Comparison of ENCODE assay signal across 16 cellular contexts in genomic region chr2:187442378-187442777, GRCh38. TPM values are rescaled to one million over a fixed set of nuclear protein-coding genes. Genes with fewer than 3 reads are reported as not detected.
A peak's percentile ranks its signal among the peaks of the same experiment; 100 is the strongest.
DNase-seq lines count a peak whose midpoint lies in the region; ATAC-seq, FAIRE-seq and TF ChIP-seq lines count a peak whose summit lies in the region.
"Had no signal": no experiment of that assay in that cellular context is flagged by ENCODE, and none has a peak within 500 bp of the region (broad histone marks: within the 10 kb centered on the region; RNA-seq: fewer than 3 reads in every experiment).

No MANE protein-coding gene starts in this region.

- H3K9me2 ChIP-seq in PC-9 (ENCODE audit: insufficient read depth), result no peaks in the 10 kb centered on the region

- H3K4me2 ChIP-seq in PC-9, result no peak overlapping the region
- H3K4me2 ChIP-seq in osteoblast (ENCODE audit: insufficient read depth, low read length), result no peak overlapping the region

- H3K36me3 ChIP-seq in PC-9 (ENCODE audit: low read depth), result no peaks in the 10 kb centered on the region
- H3K36me3 ChIP-seq in osteoblast (ENCODE audit: insufficient read depth, low read length), result no peaks in the 10 kb centered on the region
- H3K36me3 ChIP-seq in body of pancreas (replicated peaks in 1 of 2; ENCODE audit: insufficient read depth in 1 of 2, low read depth in 2 of 2), result no peaks in the 10 kb centered on the region
- H3K36me3 ChIP-seq: adrenal gland had no signal

- CTCF ChIA-PET in PC-9 (lab: Charles Lee), result no interaction called here

- H3K9me3 Mint-ChIP-seq in activated naive CD8-positive, alpha-beta T cell treated with anti-CD3 and anti-CD28 coated beads, Interleukin-2, amount 50 U/mL, for 24 hours, result no peaks in the 10 kb centered on the region
- no peaks in the 10 kb centered on the region for H3K9me3 Mint-ChIP-seq in natural killer cell
- H3K9me3 Mint-ChIP-seq: activated T-cell treated with anti-CD3 and anti-CD28 coated beads, Interleukin-2, amount 50 U/mL, for 24 hours; CD4-positive, alpha-beta T cell; stimulated activated naive CD8-positive, alpha-beta T cell treated with anti-CD3 and anti-CD28 coated beads, Interleukin-15, Interleukin-2, amounts not matched to agents 100 ng/mL and 50 ng/mL, for 24 hours had no signal

- no peaks in the 10 kb centered on the region for H3K27me3 ChIP-seq in PC-9 (ENCODE audit: insufficient read depth, low read depth)
- H3K27me3 ChIP-seq in osteoblast (ENCODE audit: insufficient read depth, low read length), result no peaks in the 10 kb centered on the region
- H3K27me3 ChIP-seq in body of pancreas, result no peaks in the 10 kb centered on the region
- H3K27me3 ChIP-seq: adrenal gland, dorsolateral prefrontal cortex had no signal

- H3K27ac Mint-ChIP-seq in activated naive CD8-positive, alpha-beta T cell treated with anti-CD3 and anti-CD28 coated beads, Interleukin-2, amount 50 U/mL, for 24 hours, result no peak overlapping the region
- no peak overlapping the region for H3K27ac Mint-ChIP-seq in natural killer cell
- H3K27ac Mint-ChIP-seq: activated T-cell treated with anti-CD3 and anti-CD28 coated beads, Interleukin-2, amount 50 U/mL, for 24 hours; CD4-positive, alpha-beta T cell; stimulated activated naive CD8-positive, alpha-beta T cell treated with anti-CD3 and anti-CD28 coated beads, Interleukin-15, Interleukin-2, amounts not matched to agents 100 ng/mL and 50 ng/mL, for 24 hours had no signal

- DNase-seq in ELR (ENCODE audit: low read depth) (peak; percentile 45), PC-9 (no peak), osteoblast (ENCODE audit: insufficient read length, low spot score, missing footprints) (no peak), natural killer cell (no peak), head of caudate nucleus (no peak), body of pancreas (no peak)
- DNase-seq in activated naive CD8-positive, alpha-beta T cell treated with anti-CD3 and anti-CD28 coated beads, Interleukin-2, amount 50 U/mL, for 24 hours, result no peak
- DNase-seq: activated CD4-positive, alpha-beta T cell treated with anti-CD3 and anti-CD28 coated beads for 4 hours; activated T-cell treated with anti-CD3 and anti-CD28 coated beads, Interleukin-2, amount 50 U/mL, for 24 hours; adrenal gland; CD4-positive, alpha-beta T cell; dorsolateral prefrontal cortex; H7; right cardiac atrium had no signal

- H3F3A ChIP-seq in PC-9 (ENCODE audit: insufficient read depth, low read depth), result no peaks in the 10 kb centered on the region

- BruUV-seq in PC-9 (replicated peaks; lab: Mats Ljungman, UMichigan), result no TSS peak

- ATAC-seq in activated naive CD8-positive, alpha-beta T cell treated with anti-CD3 and anti-CD28 coated beads, Interleukin-2, amount 50 U/mL, for 24 hours, result no peak
- ATAC-seq in natural killer cell (no peak), body of pancreas (no peak)
- ATAC-seq: right cardiac atrium had no signal

- intact Hi-C loops in PC-9 (cut with micrococcal nuclease; ENCODE audit: unreplicated experiment) (no loop called here), natural killer cell (cut with micrococcal nuclease) (no loop called here), head of caudate nucleus (cut with DNase I) (no loop called here), body of pancreas (cut with DNase I) (no loop called here)

- POLR2A ChIA-PET in PC-9 (lab: Charles Lee; ENCODE audit: unreplicated experiment), result no interaction called here

- no peaks in the 10 kb centered on the region for H3K36me3 Mint-ChIP-seq in activated naive CD8-positive, alpha-beta T cell treated with anti-CD3 and anti-CD28 coated beads, Interleukin-2, amount 50 U/mL, for 24 hours (ENCODE audit: low read depth)
- no peaks in the 10 kb centered on the region for H3K36me3 Mint-ChIP-seq in natural killer cell

- H3K4me3 ChIP-seq in PC-9 (no peak overlapping the region), osteoblast (ENCODE audit: insufficient read depth, low read length) (no peak overlapping the region), body of pancreas (no peak overlapping the region)
- H3K4me3 ChIP-seq: adrenal gland, dorsolateral prefrontal cortex had no signal

- H2AFZ ChIP-seq in PC-9, result no peak overlapping the region
- H2AFZ ChIP-seq in osteoblast (ENCODE audit: low read length), result no peak overlapping the region

- H3K4me1 Mint-ChIP-seq in activated naive CD8-positive, alpha-beta T cell treated with anti-CD3 and anti-CD28 coated beads, Interleukin-2, amount 50 U/mL, for 24 hours, result peaks cover 4% of the 10 kb centered on the region
- no peaks in the 10 kb centered on the region for H3K4me1 Mint-ChIP-seq in natural killer cell

- TF ChIP-seq CTCF in PC-9 (conservative IDR thresholded peaks at IDR 0.05), result peak; percentile 39; the same call in 1 of the 2 replicates
- TF ChIP-seq CTCF in osteoblast (IDR thresholded peaks at IDR 0.05; ENCODE audit: extremely low read depth, low read depth, low read length), result peak; percentile 37
- no peak for TF ChIP-seq CTCF in natural killer cell (IDR thresholded peaks at IDR 0.05)
- peak in 1 of 7 experiments; percentile 7 for TF ChIP-seq CTCF in body of pancreas (IDR thresholded peaks at IDR 0.05)

- TF ChIP-seq POLR2A in body of pancreas (IDR thresholded peaks at IDR 0.05), result no peak

- H3K79me2 ChIP-seq in PC-9 (ENCODE audit: low read depth) (no peaks in the 10 kb centered on the region), osteoblast (ENCODE audit: insufficient read depth, low read length) (no peaks in the 10 kb centered on the region)

- WGBS in body of pancreas, 2 donors, result 43 to 60% methylated on average over 1 of the region's 1 CpG

- no peaks in the 10 kb centered on the region for H3K9me3 ChIP-seq in PC-9 (ENCODE audit: insufficient read depth, low read depth)
- no peaks in the 10 kb centered on the region for H3K9me3 ChIP-seq in osteoblast (ENCODE audit: low read depth, low read length)
- H3K9me3 ChIP-seq in body of pancreas, result no peaks in the 10 kb centered on the region

- H3K27ac ChIP-seq in PC-9 (no peak overlapping the region), osteoblast (ENCODE audit: low read depth, low read length) (no peak overlapping the region), body of pancreas (no peak overlapping the region)
- H3K27ac ChIP-seq: adrenal gland, dorsolateral prefrontal cortex had no signal

- no peak overlapping the region for H3K4me3 Mint-ChIP-seq in activated naive CD8-positive, alpha-beta T cell treated with anti-CD3 and anti-CD28 coated beads, Interleukin-2, amount 50 U/mL, for 24 hours
- no peak overlapping the region for H3K4me3 Mint-ChIP-seq in natural killer cell
- H3K4me3 Mint-ChIP-seq: activated T-cell treated with anti-CD3 and anti-CD28 coated beads, Interleukin-2, amount 50 U/mL, for 24 hours; CD4-positive, alpha-beta T cell; stimulated activated naive CD8-positive, alpha-beta T cell treated with anti-CD3 and anti-CD28 coated beads, Interleukin-15, Interleukin-2, amounts not matched to agents 100 ng/mL and 50 ng/mL, for 24 hours had no signal

- peak; percentile 76 for FAIRE-seq in colon (lab: Jason Lieb, UNC)

- H4K20me1 ChIP-seq in PC-9 (ENCODE audit: insufficient read depth), result no peaks in the 10 kb centered on the region
- no peaks in the 10 kb centered on the region for H4K20me1 ChIP-seq in osteoblast (ENCODE audit: insufficient read depth, low read length)

- H3K4me1 ChIP-seq in PC-9 (replicated peaks; ENCODE audit: insufficient read depth) (no peaks in the 10 kb centered on the region), osteoblast (ENCODE audit: insufficient read depth, low read length) (peaks cover 3% of the 10 kb centered on the region), body of pancreas (no peaks in the 10 kb centered on the region)
- H3K4me1 ChIP-seq: adrenal gland had no signal

- no peaks in the 10 kb centered on the region for H3K27me3 Mint-ChIP-seq in activated naive CD8-positive, alpha-beta T cell treated with anti-CD3 and anti-CD28 coated beads, Interleukin-2, amount 50 U/mL, for 24 hours
- no peaks in the 10 kb centered on the region for H3K27me3 Mint-ChIP-seq in natural killer cell (ENCODE audit: low read depth in 2 of 2)
- H3K27me3 Mint-ChIP-seq: activated T-cell treated with anti-CD3 and anti-CD28 coated beads, Interleukin-2, amount 50 U/mL, for 24 hours; CD4-positive, alpha-beta T cell; stimulated activated naive CD8-positive, alpha-beta T cell treated with anti-CD3 and anti-CD28 coated beads, Interleukin-15, Interleukin-2, amounts not matched to agents 100 ng/mL and 50 ng/mL, for 24 hours had no signal

RNA-seq across cellular contexts. Expression of gene CALCRL, which starts 5.7 kb away (rescaled TPM):
- total RNA-seq in PC-9 (2021), result 0.48 TPM in 1 of 2 replicates, not detected in the other
- 5.6 and 7.6 TPM in 2 replicates for total RNA-seq in osteoblast
- 1 to 10 TPM in 2 of 3 donors, not detected in 1; 1.1 to 1.5 TPM for total RNA-seq in natural killer cell
- 10 to 100 TPM; 11.4 to 14.8 TPM for total RNA-seq in body of pancreas
